Comparison of ENCODE assay signal across 8 cellular contexts in the genomic region with DNA sequence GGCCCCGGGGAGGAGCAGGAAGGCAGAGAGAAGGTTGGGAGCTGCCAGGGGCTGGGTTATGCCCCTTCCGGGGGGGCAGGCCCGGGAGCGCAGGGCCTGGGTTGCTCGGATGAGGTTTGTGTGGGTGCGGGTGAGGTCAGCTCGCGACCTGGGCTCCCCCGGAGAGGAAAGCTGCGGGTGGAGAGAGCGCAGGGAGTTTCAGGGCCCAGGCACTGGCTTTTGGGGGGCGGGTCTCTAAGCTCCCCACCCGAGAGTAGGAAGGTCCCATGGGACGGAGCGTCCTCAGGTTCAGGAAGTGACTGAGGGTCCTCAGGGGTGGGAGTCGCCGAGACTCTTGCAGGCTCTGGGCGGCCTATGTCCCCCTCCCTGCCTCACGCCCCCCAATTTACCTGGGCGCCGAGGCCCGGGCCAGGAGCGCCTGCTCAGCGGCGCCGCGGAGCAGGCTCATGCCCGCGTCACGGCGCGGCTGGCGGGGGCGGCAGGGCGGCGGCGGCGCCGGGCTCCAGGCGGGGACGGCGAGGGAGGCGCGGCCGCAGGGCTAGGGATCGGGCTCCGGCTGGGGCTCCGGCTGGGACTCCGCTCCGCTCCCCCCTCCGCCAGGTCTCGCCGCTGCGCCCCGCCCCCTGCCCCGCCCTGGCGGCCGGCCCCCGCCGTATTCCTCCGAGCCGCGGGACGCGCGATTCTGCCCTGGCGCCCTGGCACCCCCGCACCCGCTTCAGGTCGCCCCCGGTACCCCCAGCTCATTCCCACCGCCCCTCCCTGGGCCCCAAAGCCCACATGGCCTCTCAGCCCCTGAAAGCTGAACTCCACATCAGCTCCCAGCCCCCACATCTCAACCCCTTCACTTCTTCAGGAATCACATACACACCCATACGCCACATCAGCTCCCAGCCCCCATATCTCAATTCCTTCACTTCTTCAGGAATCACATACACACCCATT. TPM values are rescaled to one million over a fixed set of nuclear protein-coding genes. Genes with fewer than 3 reads are reported as not detected.
DNase-seq lines count a peak whose midpoint lies in the region; ATAC-seq lines count a peak whose summit lies in the region.

DOK4 (minus strand) TSS at position 578 of the 942 bp plus-strand sequence. CDS start 6,986 bp downstream, outside the sequence.

- no peaks in the 10 kb centered on the region for H3K27me3 Mint-ChIP-seq in effector memory CD8-positive, alpha-beta T cell

- peak within 1 kb of the TSS; percentile 1 for H3K18ac ChIP-seq in mesendoderm (ENCODE audit: low read length)

- H2BK120ac ChIP-seq in mesendoderm (ENCODE audit: low read depth, low read length) = no peak within 1 kb of the TSS

- no peaks in the 10 kb centered on the region for H3K9me3 Mint-ChIP-seq in effector memory CD8-positive, alpha-beta T cell

- H3K79me1 ChIP-seq in mesendoderm (ENCODE audit: low read length) = no peaks in the 10 kb centered on the region

- H3K4me1 ChIP-seq in mesendoderm (ENCODE audit: control insufficient read depth, low read depth, low read length) = peaks cover 1% of the 10 kb centered on the region

- H2BK5ac ChIP-seq in mesendoderm (ENCODE audit: low read length) = no peak within 1 kb of the TSS

- peaks cover 3% of the 10 kb centered on the region for H3K36me3 Mint-ChIP-seq in effector memory CD8-positive, alpha-beta T cell (ENCODE audit: insufficient read depth)

- H2BK15ac ChIP-seq in mesendoderm (replicated peaks; ENCODE audit: low read depth) = no peak within 1 kb of the TSS

- H4K8ac ChIP-seq in mesendoderm (ENCODE audit: low read depth, low read length) = no peak within 1 kb of the TSS

- H3K27me3 ChIP-seq in mesendoderm (ENCODE audit: insufficient read depth, low read length, poor library complexity) = no peaks in the 10 kb centered on the region

- no peaks in the 10 kb centered on the region for H3K79me2 ChIP-seq in mesendoderm (ENCODE audit: control insufficient read depth, insufficient read depth, low read length)

- peak within 1 kb of the TSS; percentile 92 for H3K4me2 ChIP-seq in mesendoderm (ENCODE audit: low read length)

- peak within 1 kb of the TSS; percentile 59 for H3K56ac ChIP-seq in mesendoderm (ENCODE audit: low read length)

- peak within 1 kb of the TSS; percentile 91 to 95 for H3K4me3 Mint-ChIP-seq in effector memory CD8-positive, alpha-beta T cell

- no peaks in the 10 kb centered on the region for H3K36me3 ChIP-seq in mesendoderm (ENCODE audit: control insufficient read depth, insufficient read depth, low read length)

- no peak within 1 kb of the TSS for H4K5ac ChIP-seq in mesendoderm (ENCODE audit: low read length)

- peak within 1 kb of the TSS; percentile 50 for H3K23ac ChIP-seq in mesendoderm (ENCODE audit: low read length)

- ATAC-seq in GM18502 (IDR thresholded peaks at IDR 0.05; ENCODE audit: poor library complexity, unreplicated experiment) (peak; percentile 90), HG03045 (IDR thresholded peaks at IDR 0.05; ENCODE audit: unreplicated experiment) (peak; percentile 86)
- ATAC-seq in effector memory CD8-positive, alpha-beta T cell (replicated peaks) = peak; percentile 90

- peak within 1 kb of the TSS; percentile 88 to 91 for H3K27ac Mint-ChIP-seq in effector memory CD8-positive, alpha-beta T cell

- peak within 1 kb of the TSS; percentile 86 for H3K9ac ChIP-seq in mesendoderm (ENCODE audit: low read length)

- H2AK5ac ChIP-seq in mesendoderm (ENCODE audit: low read length) = no peak within 1 kb of the TSS

- no peak within 1 kb of the TSS for H3K27ac ChIP-seq in mesendoderm (ENCODE audit: low read depth, low read length)

- H3K4ac ChIP-seq in mesendoderm (ENCODE audit: low read depth, low read length) = no peak within 1 kb of the TSS

- WGBS in mesendoderm (ENCODE audit: extremely low coverage, insufficient coverage, low lambda C conversion rate) = no CpG with 5 or more reads among the region's 73 CpGs

- DNase-seq in A172 (ENCODE audit: low spot score) (peak; percentile 41), NCI-H748 (lab: John Stamatoyannopoulos, UW; ENCODE audit: unreplicated experiment) (peak; percentile 69), mesendoderm (peak; percentile 75)
- DNase-seq in activated CD8-positive, alpha-beta memory T cell treated with anti-CD3 and anti-CD28 coated beads for 48 hours (ENCODE audit: low read depth in 2 of 3, low spot score in 2 of 3) = peak; percentile 66 to 70 (median 66)
- DNase-seq in effector memory CD8-positive, alpha-beta T cell = peak; percentile 64 to 71 (median 66)
- DNase-seq in stimulated activated CD8-positive, alpha-beta memory T cell treated with anti-CD3 and anti-CD28 coated beads, Interleukin-12 subunit alpha, Interleukin-12 subunit beta, amount 100 ng/mL, for 4 hours (ENCODE audit: low read depth) = peak; percentile 68

- peaks cover 19 to 20% of the 10 kb centered on the region in 2 donors for H3K4me1 Mint-ChIP-seq in effector memory CD8-positive, alpha-beta T cell (ENCODE audit: low read depth in 2 of 2)

- peak within 1 kb of the TSS; percentile 74 for H3K4me3 ChIP-seq in mesendoderm (ENCODE audit: low read length)

RNA-seq across cellular contexts. Expression of gene DOK4, which starts in this region (rescaled TPM):
- 61.3 and 78.6 TPM in 2 replicates for total RNA-seq in A172 (2014; rRNA removed; shearing (Covaris generic))
- polyA plus RNA-seq in mesendoderm (2013, experiment 1 of 2) = 7.1 TPM
- 6.5 TPM for polyA plus RNA-seq in mesendoderm (2013, experiment 2 of 2)
